In genomic region chr13:98975822-98976261, GRCh38 we compare ENCODE assay signal across 8 cellular contexts. TPM values are rescaled to one million over a fixed set of nuclear protein-coding genes. Genes with fewer than 3 reads are reported as not detected.
DNase-seq lines count a peak whose midpoint lies in the region; ATAC-seq and TF ChIP-seq lines count a peak whose summit lies in the region.

No MANE protein-coding gene starts in this region.

- DNase-seq in GM23338 (ENCODE audit: low spot score) (peak; percentile 39), NCI-H526 treated with DMSO at 0.1 percent for 48 hours (lab: John Stamatoyannopoulos, UW) (peak; percentile 29), endodermal cell (peak; percentile 85), trophoblast cell (peak; percentile 81 to 83), NCI-H2029 (lab: John Stamatoyannopoulos, UW) (no peak)

- H3K27me3 Mint-ChIP-seq in GM23338 (ENCODE audit: insufficient read depth, low read depth, poor library complexity) (peaks cover 4% of the 10 kb centered on the region), endodermal cell (ENCODE audit: insufficient read depth) (no peaks in the 10 kb centered on the region)

- no peak overlapping the region for H3K18ac ChIP-seq in trophoblast cell (ENCODE audit: low read length)

- ATAC-seq in GM23338 (peak; percentile 65), HG03442 (IDR thresholded peaks at IDR 0.05; ENCODE audit: unreplicated experiment) (no peak), HG02938 (IDR thresholded peaks at IDR 0.05; ENCODE audit: unreplicated experiment) (no peak), GM19395 (IDR thresholded peaks at IDR 0.05; ENCODE audit: unreplicated experiment) (no peak)

- H3K36me3 Mint-ChIP-seq in GM23338 (ENCODE audit: low read depth) (no peaks in the 10 kb centered on the region), endodermal cell (ENCODE audit: low read depth) (no peaks in the 10 kb centered on the region)

- no peak overlapping the region for H4K91ac ChIP-seq in trophoblast cell (ENCODE audit: low read depth, low read length)

- H3K27ac ChIP-seq in GM23338 (ENCODE audit: low read depth) (peak overlapping the region; percentile 66), endodermal cell (ENCODE audit: low read depth, low read length) (no peak overlapping the region), trophoblast cell (ENCODE audit: low read depth, low read length) (peak overlapping the region; percentile 36)

- H4K20me1 ChIP-seq in GM23338 (replicated peaks; ENCODE audit: insufficient read depth) = no peaks in the 10 kb centered on the region

- H4K8ac ChIP-seq in trophoblast cell (ENCODE audit: low read depth, low read length) = no peak overlapping the region

- peak overlapping the region; percentile 88 for H3K27ac Mint-ChIP-seq in GM23338
- peak overlapping the region; percentile 79 for H3K27ac Mint-ChIP-seq in endodermal cell

- H2AFZ ChIP-seq in GM23338 (no peak overlapping the region), trophoblast cell (ENCODE audit: insufficient read depth, low read length, poor library complexity) (no peak overlapping the region)

- H3K4me1 Mint-ChIP-seq in GM23338 = peaks cover 47% of the 10 kb centered on the region
- H3K4me1 Mint-ChIP-seq in endodermal cell = peaks cover 56% of the 10 kb centered on the region

- no peaks in the 10 kb centered on the region for H3K9me3 Mint-ChIP-seq in GM23338
- no peaks in the 10 kb centered on the region for H3K9me3 Mint-ChIP-seq in endodermal cell

- H3K4me2 ChIP-seq in GM23338 = peak overlapping the region; percentile 33
- H3K4me2 ChIP-seq in trophoblast cell (ENCODE audit: low read length) = peak overlapping the region; percentile 10

- H3K9ac ChIP-seq in endodermal cell (ENCODE audit: extremely low read depth, low read length, poor library complexity, severe bottlenecking) (no peak overlapping the region), trophoblast cell (ENCODE audit: low read length) (no peak overlapping the region)

- H3K9me2 ChIP-seq in GM23338 (ENCODE audit: insufficient read depth) = no peaks in the 10 kb centered on the region

- no peak for TF ChIP-seq CTCF in GM23338 (conservative IDR thresholded peaks at IDR 0.05; ENCODE audit: low read depth in 2 of 2)
- TF ChIP-seq CTCF in endodermal cell (conservative IDR thresholded peaks at IDR 0.05) = peak; percentile 49

- no peaks in the 10 kb centered on the region for H3F3A ChIP-seq in GM23338 (replicated peaks; ENCODE audit: low read depth)

- no peak overlapping the region for H2AK5ac ChIP-seq in trophoblast cell (ENCODE audit: low read length)

- H3K9me3 ChIP-seq in endodermal cell (ENCODE audit: control insufficient read depth, low read length) (no peaks in the 10 kb centered on the region), trophoblast cell (ENCODE audit: insufficient read depth, low read depth, low read length) (no peaks in the 10 kb centered on the region)

- H3K79me1 ChIP-seq in trophoblast cell (ENCODE audit: low read length) = peaks cover 11% of the 10 kb centered on the region

- no peaks in the 10 kb centered on the region; the same call in 1 of the 2 replicates for H3K79me2 ChIP-seq in GM23338 (replicated peaks; ENCODE audit: insufficient read depth)
- peaks cover 2% of the 10 kb centered on the region for H3K79me2 ChIP-seq in trophoblast cell (ENCODE audit: control insufficient read depth, insufficient read depth, low read length, poor library complexity)

- H2BK120ac ChIP-seq in trophoblast cell (ENCODE audit: insufficient read depth, low read length, poor library complexity) = no peak overlapping the region

- no peak overlapping the region for H2BK12ac ChIP-seq in trophoblast cell (ENCODE audit: low read length)

- no peak overlapping the region for H2BK5ac ChIP-seq in trophoblast cell (ENCODE audit: low read depth, low read length, poor library complexity)

- H4K12ac ChIP-seq in trophoblast cell (ENCODE audit: low read depth, low read length) = no peak overlapping the region

- H3K4me3 Mint-ChIP-seq in GM23338 = peak overlapping the region; percentile 7; the same call in 1 of the 3 replicates
- peak overlapping the region; percentile 25 for H3K4me3 Mint-ChIP-seq in endodermal cell

- H3K36me3 ChIP-seq in GM23338 (ENCODE audit: insufficient read depth) = no peaks in the 10 kb centered on the region
- no peaks in the 10 kb centered on the region for H3K36me3 ChIP-seq in endodermal cell (ENCODE audit: control insufficient read depth, insufficient read depth, low read length)
- H3K36me3 ChIP-seq in trophoblast cell (ENCODE audit: control insufficient read depth in 1 of 2, insufficient read depth in 2 of 2, low read length in 2 of 2) = no peaks in the 10 kb centered on the region

- H3K27me3 ChIP-seq in GM23338 (ENCODE audit: insufficient read depth) (no peaks in the 10 kb centered on the region), endodermal cell (ENCODE audit: control insufficient read depth, insufficient read depth, low read length, poor library complexity, severe bottlenecking) (no peaks in the 10 kb centered on the region), trophoblast cell (ENCODE audit: insufficient read depth, low read length) (no peaks in the 10 kb centered on the region)

- H3K14ac ChIP-seq in trophoblast cell (ENCODE audit: low read length) = no peak overlapping the region

- H3K4ac ChIP-seq in trophoblast cell (ENCODE audit: low read depth, low read length) = no peak overlapping the region

- H3K4me1 ChIP-seq in GM23338 (ENCODE audit: insufficient read depth) (peaks cover 51% of the 10 kb centered on the region), endodermal cell (ENCODE audit: control insufficient read depth, insufficient read depth, low read length) (peaks cover 30% of the 10 kb centered on the region), trophoblast cell (ENCODE audit: control insufficient read depth in 1 of 2, insufficient read depth in 2 of 2, low read length in 2 of 2) (peaks cover 13 to 26% of the 10 kb centered on the region in 2 experiments)

- H3K4me3 ChIP-seq in GM23338 = no peak overlapping the region
- H3K4me3 ChIP-seq in endodermal cell (ENCODE audit: low read length) = peak overlapping the region; percentile 67
- no peak overlapping the region for H3K4me3 ChIP-seq in trophoblast cell (ENCODE audit: low read depth, low read length)

- H3K23ac ChIP-seq in trophoblast cell (ENCODE audit: low read length) = no peak overlapping the region

- 45 to 81% methylated on average over 2 to 5 of the region's 5 CpGs for WGBS in endodermal cell (ENCODE audit: insufficient coverage in 1 of 2, insufficient read length in 1 of 2), 2 experiments
- WGBS in trophoblast cell (ENCODE audit: extremely low coverage, insufficient coverage, insufficient read length) = no CpG with 5 or more reads among the region's 5 CpGs

RNA-seq across cellular contexts. Expression of gene DOCK9, which starts 2.0 kb away (rescaled TPM):
- 34.9 and 57.7 TPM in 2 replicates for total RNA-seq in GM23338 (2014; rRNA removed; shearing (Covaris generic))
- 7.3 and 8.5 TPM in 2 replicates for polyA plus RNA-seq in GM23338 (2016; fragmentation: Nextera tagmentation; extraction: Ambion mirVana)
- 10 to 100 TPM; 15.6 to 22.5 TPM for total RNA-seq in endodermal cell
- polyA plus RNA-seq in endodermal cell (2013, experiment 1 of 2) = 9.8 TPM
- polyA plus RNA-seq in endodermal cell (2013, experiment 2 of 2) = 10.9 TPM
- 135 and 138 TPM in 2 replicates for polyA plus RNA-seq in trophoblast cell (2013)
